In the genomic region with DNA sequence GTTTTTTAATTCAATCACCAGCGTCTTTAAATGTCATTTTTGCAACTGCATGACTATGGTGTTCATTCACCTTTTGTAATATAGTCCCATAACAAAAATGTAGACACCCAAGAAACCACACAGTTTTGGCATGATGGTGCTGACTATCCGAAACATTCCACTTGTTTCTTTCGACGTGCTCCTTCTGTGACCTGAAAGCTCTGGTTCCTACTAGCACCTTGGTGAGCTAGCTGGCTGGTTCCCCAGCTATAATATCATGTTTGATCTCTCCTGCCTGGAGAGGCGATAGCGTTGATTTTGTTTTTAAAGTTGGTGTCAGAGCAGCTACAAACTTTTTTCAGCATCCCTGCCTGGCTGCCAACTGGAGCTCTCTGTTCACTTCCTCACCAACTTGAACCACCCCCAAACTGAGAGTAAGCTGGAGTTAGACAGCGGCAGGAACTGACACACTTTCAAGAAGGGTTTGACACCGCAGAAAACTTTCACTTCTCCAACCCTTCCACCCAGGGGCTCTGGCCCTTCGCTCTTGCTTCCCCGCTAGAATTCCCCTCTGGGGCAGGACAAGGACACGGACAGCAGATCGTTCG, we compare ENCODE assay signal across 8 cellular contexts.
DNase-seq lines count a peak whose midpoint lies in the region; ATAC-seq and TF ChIP-seq lines count a peak whose summit lies in the region.

No MANE protein-coding gene starts in this region.

- TF ChIP-seq POLR2A in GM18505 (IDR thresholded peaks at IDR 0.05; ENCODE audit: borderline replicate concordance, extremely low read depth, insufficient read depth, insufficient read length), result peak; percentile 91

- H3K27ac ChIP-seq in cingulate gyrus (ENCODE audit: low read depth, low read length), result peak overlapping the region; percentile 92

- peak; percentile 54 for ATAC-seq in GM18505 (IDR thresholded peaks at IDR 0.05; ENCODE audit: unreplicated experiment)
- ATAC-seq in HG02571 (IDR thresholded peaks at IDR 0.05; ENCODE audit: unreplicated experiment), result peak; percentile 50

- H3K4me3 ChIP-seq in WI38 (ENCODE audit: low read depth, low read length), result peak overlapping the region; percentile 84

- no peak for TF ChIP-seq CTCF in WI38 (IDR thresholded peaks at IDR 0.05; ENCODE audit: low read depth, low read length)

- peak; percentile 97 for DNase-seq in MV-4-11 (lab: John Stamatoyannopoulos, UW)
- DNase-seq in left kidney (ENCODE audit: low read depth, low spot score), result peak; percentile 81
- peak; percentile 22 to 47 for DNase-seq in stimulated activated CD4-positive, alpha-beta T cell treated with anti-CD3 and anti-CD28 coated beads, Interleukin-4, amount 100 ng/mL, for 4 hours
- no peak for DNase-seq in cerebellar nuclear complex (lab: John Stamatoyannopoulos, UW)

Comparison
In these comparisons a context has a peak if more than half of its experiments do, and no peak if none do; other contexts are left out.
1. DNase-seq: peak in MV-4-11 (single experiment), left kidney (single experiment) and stimulated activated CD4-positive, alpha-beta T cell treated with anti-CD3 and anti-CD28 coated beads, Interleukin-4, amount 100 ng/mL, for 4 hours (2 of 2); none in cerebellar nuclear complex (0 of 2).